In genomic region chr13:110652231-110652730, GRCh38 we compare ENCODE assay signal across 21 cellular contexts.
"Had no signal": no experiment of that assay in that cellular context is flagged by ENCODE, and none has a peak within 500 bp of the region (broad histone marks: within the 10 kb centered on the region; RNA-seq: fewer than 3 reads in every experiment).

No MANE protein-coding gene starts in this region.

- H3K9me3 ChIP-seq: colonic mucosa, gastroesophageal sphincter, lower lobe of right lung, prostate gland, right lobe of liver, suprapubic skin had no signal

- DNase-seq: activated CD4-positive, alpha-beta T cell treated with anti-CD3 and anti-CD28 coated beads, Interleukin-2, amount 50 U/mL, for 4 hours; activated CD4-positive, CD25-positive, alpha-beta regulatory T cell treated with anti-CD3 and anti-CD28 coated beads, Interleukin-2, amount 50 U/mL, for 72 hours; activated naive CD4-positive, alpha-beta T cell treated with Interleukin-2 at 50 U/mL for 16 hours; activated naive CD8-positive, alpha-beta T cell treated with anti-CD3 and anti-CD28 coated beads, Interleukin-2, amount 50 U/mL, for 24 hours; colonic mucosa; effector memory CD4-positive, alpha-beta T cell; kidney glomerular epithelial cell; lower lobe of right lung; naive thymus-derived CD8-positive, alpha-beta T cell; nucleus accumbens; right lobe of liver; stimulated activated CD4-positive, alpha-beta T cell treated with anti-CD3 and anti-CD28 coated beads, Interleukin-2, amount 100 ng/mL, for 24 hours; stimulated activated naive CD8-positive, alpha-beta T cell treated with anti-CD3 and anti-CD28 coated beads, Interleukin-15, Interleukin-2, amounts not matched to agents 100 U/mL and 50 U/mL, for 24 hours had no signal

- H3K4me3 ChIP-seq: cardiac muscle cell, colonic mucosa, gastroesophageal sphincter, hepatocyte, lower lobe of right lung, prostate gland, right lobe of liver, suprapubic skin had no signal

- FAIRE-seq: astrocyte had no signal

- H3K27ac ChIP-seq: cardiac muscle cell, colonic mucosa, epithelial cell of prostate, gastroesophageal sphincter, hepatocyte, lower lobe of right lung, prostate gland, right lobe of liver, suprapubic skin had no signal

- H3K4me1 ChIP-seq: colonic mucosa, gastroesophageal sphincter, lower lobe of right lung, prostate gland, right lobe of liver, suprapubic skin had no signal

- H3K27me3 ChIP-seq: cardiac muscle cell, colonic mucosa, gastroesophageal sphincter, hepatocyte, right lobe of liver, suprapubic skin had no signal

- ATAC-seq: gastroesophageal sphincter; lower lobe of right lung; naive thymus-derived CD8-positive, alpha-beta T cell; right lobe of liver; stimulated activated naive CD8-positive, alpha-beta T cell treated with anti-CD3 and anti-CD28 coated beads, Interleukin-15, Interleukin-2, amounts not matched to agents 100 U/mL and 50 U/mL, for 24 hours had no signal

- H3K27me3 Mint-ChIP-seq: activated naive CD8-positive, alpha-beta T cell treated with anti-CD3 and anti-CD28 coated beads, Interleukin-2, amount 50 U/mL, for 24 hours; naive thymus-derived CD8-positive, alpha-beta T cell; type B pancreatic cell had no signal

- H3K36me3 ChIP-seq: colonic mucosa, prostate gland had no signal

- H3K27ac Mint-ChIP-seq: activated naive CD8-positive, alpha-beta T cell treated with anti-CD3 and anti-CD28 coated beads, Interleukin-2, amount 50 U/mL, for 24 hours; type B pancreatic cell had no signal

- H3K9me3 Mint-ChIP-seq: activated naive CD8-positive, alpha-beta T cell treated with anti-CD3 and anti-CD28 coated beads, Interleukin-2, amount 50 U/mL, for 24 hours; naive thymus-derived CD8-positive, alpha-beta T cell; type B pancreatic cell had no signal

- H3K4me3 Mint-ChIP-seq: activated naive CD8-positive, alpha-beta T cell treated with anti-CD3 and anti-CD28 coated beads, Interleukin-2, amount 50 U/mL, for 24 hours; naive thymus-derived CD8-positive, alpha-beta T cell; type B pancreatic cell had no signal
